19 cellular contexts compared by ENCODE assay signal in the genomic region with DNA sequence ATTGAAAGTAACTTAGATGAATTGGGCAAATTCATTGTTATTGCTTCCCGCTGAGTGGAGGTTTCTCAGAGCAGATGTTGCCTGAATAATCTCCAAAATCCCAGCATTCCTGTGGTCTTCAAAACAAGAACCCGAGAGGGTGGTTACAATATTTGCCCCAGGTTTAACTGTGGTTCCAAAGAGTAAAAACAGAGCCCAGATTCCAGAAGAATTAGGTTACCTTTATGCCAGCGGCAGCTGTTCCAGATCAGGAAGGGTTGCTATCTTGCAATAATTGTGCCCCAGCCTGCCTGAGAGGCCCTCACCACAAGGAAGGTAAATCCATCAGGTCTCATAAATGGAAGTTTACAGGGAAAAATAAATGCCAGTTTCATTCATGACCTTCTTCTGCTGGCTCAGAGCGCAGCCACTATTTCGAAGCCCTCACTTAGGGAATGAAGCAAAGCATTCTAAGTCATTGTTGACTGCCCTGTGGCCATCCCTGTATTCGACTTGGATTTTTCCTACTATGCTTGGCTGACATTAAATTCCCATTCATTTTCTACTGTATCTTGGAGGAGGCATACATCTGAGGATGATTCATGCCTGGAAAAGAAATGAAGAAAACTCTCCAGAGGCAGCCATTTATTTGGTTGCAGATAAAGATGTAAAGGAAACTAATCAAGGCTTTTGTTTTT. TPM values are rescaled to one million over a fixed set of nuclear protein-coding genes. Genes with fewer than 3 reads are reported as not detected.
DNase-seq lines count a peak whose midpoint lies in the region; ATAC-seq and TF ChIP-seq lines count a peak whose summit lies in the region.
"Had no signal": no experiment of that assay in that cellular context is flagged by ENCODE, and none has a peak within 500 bp of the region (broad histone marks: within the 10 kb centered on the region; RNA-seq: fewer than 3 reads in every experiment).

No MANE protein-coding gene starts in this region.

- H3K9me3 Mint-ChIP-seq in MCF 10A (ENCODE audit: unreplicated experiment) = no peaks in the 10 kb centered on the region
- H3K9me3 Mint-ChIP-seq in chondrocyte (ENCODE audit: low read depth) = peaks cover 4% of the 10 kb centered on the region
- H3K9me3 Mint-ChIP-seq: stimulated activated memory B cell treated with anti-CD40 and anti-IgM and Interleukin-4, amounts not matched to agents 10 μg/mL and 1 μg/mL and 100 μg/mL, for 72 hours had no signal

- no peaks in the 10 kb centered on the region for H3K36me3 Mint-ChIP-seq in MCF 10A (ENCODE audit: insufficient read depth, unreplicated experiment)
- no peaks in the 10 kb centered on the region for H3K36me3 Mint-ChIP-seq in chondrocyte (ENCODE audit: low read depth)
- H3K36me3 Mint-ChIP-seq: stimulated activated memory B cell treated with anti-CD40 and anti-IgM and Interleukin-4, amounts not matched to agents 10 μg/mL and 1 μg/mL and 100 μg/mL, for 72 hours had no signal

- no peak overlapping the region for H3K4me3 Mint-ChIP-seq in MCF 10A (ENCODE audit: unreplicated experiment)
- no peak overlapping the region for H3K4me3 Mint-ChIP-seq in chondrocyte (ENCODE audit: unreplicated experiment)
- H3K4me3 Mint-ChIP-seq: stimulated activated memory B cell treated with anti-CD40 and anti-IgM and Interleukin-4, amounts not matched to agents 10 μg/mL and 1 μg/mL and 100 μg/mL, for 72 hours had no signal

- H3K9me3 ChIP-seq in breast epithelium = no peaks in the 10 kb centered on the region
- H3K9me3 ChIP-seq: A549, body of pancreas had no signal

- H3K4me1 Mint-ChIP-seq in MCF 10A (ENCODE audit: insufficient read depth, unreplicated experiment) (peaks cover 13% of the 10 kb centered on the region), chondrocyte (ENCODE audit: low read depth) (peaks cover 46% of the 10 kb centered on the region)
- H3K4me1 Mint-ChIP-seq: stimulated activated memory B cell treated with anti-CD40 and anti-IgM and Interleukin-4, amounts not matched to agents 10 μg/mL and 1 μg/mL and 100 μg/mL, for 72 hours had no signal

- CTCF ChIA-PET in MCF 10A (lab: Yijun Ruan, JAX) = no interaction called here

- H3K27ac ChIP-seq in breast epithelium = peak overlapping the region; percentile 19 to 35
- H3K27ac ChIP-seq: A549, body of pancreas, tibial nerve, VCaP had no signal

- H3K27me3 Mint-ChIP-seq in MCF 10A (ENCODE audit: insufficient read depth, unreplicated experiment) = no peaks in the 10 kb centered on the region
- H3K27me3 Mint-ChIP-seq in chondrocyte (ENCODE audit: low read depth) = no peaks in the 10 kb centered on the region
- H3K27me3 Mint-ChIP-seq: stimulated activated memory B cell treated with anti-CD40 and anti-IgM and Interleukin-4, amounts not matched to agents 10 μg/mL and 1 μg/mL and 100 μg/mL, for 72 hours had no signal

- no peak for ATAC-seq in left lobe of liver
- no peak for ATAC-seq in HG03439 (IDR thresholded peaks at IDR 0.05; ENCODE audit: unreplicated experiment)
- ATAC-seq: A549; body of pancreas; HCT116; Panc1; stimulated activated memory B cell treated with anti-CD40 and anti-IgM and Interleukin-4, amounts not matched to agents 10 μg/mL and 1 μg/mL and 100 μg/mL, for 72 hours had no signal

- intact Hi-C loops in breast epithelium (cut with DNase I; ENCODE audit: low total_unique reads) (no loop called here), MCF 10A (cut with micrococcal nuclease) (no loop called here)

- no peak for TF ChIP-seq CTCF in breast epithelium (IDR thresholded peaks at IDR 0.05)
- TF ChIP-seq CTCF in MCF 10A (IDR thresholded peaks at IDR 0.05; ENCODE audit: unreplicated experiment) = no peak
- no peak for TF ChIP-seq CTCF in chondrocyte (IDR thresholded peaks at IDR 0.05)

- H3K4me3 ChIP-seq in breast epithelium = no peak overlapping the region
- H3K4me3 ChIP-seq: A549, body of pancreas, tibial nerve had no signal

- H3K27ac Mint-ChIP-seq in MCF 10A (ENCODE audit: low read depth, unreplicated experiment) = no peak overlapping the region
- peak overlapping the region; percentile 71 for H3K27ac Mint-ChIP-seq in chondrocyte (ENCODE audit: unreplicated experiment)
- H3K27ac Mint-ChIP-seq: stimulated activated memory B cell treated with anti-CD40 and anti-IgM and Interleukin-4, amounts not matched to agents 10 μg/mL and 1 μg/mL and 100 μg/mL, for 72 hours had no signal

- no peaks in the 10 kb centered on the region for H3K27me3 ChIP-seq in breast epithelium
- H3K27me3 ChIP-seq: body of pancreas, tibial nerve had no signal

- DNase-seq in breast epithelium (ENCODE audit: low spot score in 2 of 2) (peak in 1 of 2 donors; percentile 65), MCF 10A (ENCODE audit: unreplicated experiment) (no peak), chondrocyte (ENCODE audit: low spot score) (no peak), left lobe of liver (ENCODE audit: low spot score) (peak; percentile 6), CD1c-positive myeloid dendritic cell (ENCODE audit: extremely low spot score) (no peak), NCI-H510A (lab: John Stamatoyannopoulos, UW) (no peak), NCI-H1930 (lab: John Stamatoyannopoulos, UW) (no peak)
- DNase-seq: body of pancreas, Calu3, foreskin fibroblast, NCI-H2081 treated with DMSO at 0.1 percent for 48 hours, NCI-H526 treated with DMSO at 0.1 percent for 48 hours had no signal

- H3K36me3 ChIP-seq in breast epithelium = no peaks in the 10 kb centered on the region
- H3K36me3 ChIP-seq: tibial nerve had no signal

- no peak for TF ChIP-seq POLR2A in breast epithelium (IDR thresholded peaks at IDR 0.05)

- no peaks in the 10 kb centered on the region for H3K4me1 ChIP-seq in breast epithelium
- H3K4me1 ChIP-seq: A549, body of pancreas, tibial nerve had no signal

- no TSS peak for BruUV-seq in MCF 10A (replicated peaks; lab: Mats Ljungman, UMichigan)

- POLR2A ChIA-PET in MCF 10A (lab: Yijun Ruan, JAX) = no interaction called here

RNA-seq across cellular contexts. Expression of a gene that starts 54.6 kb away (rescaled TPM):
- total RNA-seq in breast epithelium = under 1 TPM in 2 of 3 donors, not detected in 1; 0.15 to 0.33 TPM
- 0.32 and 0.51 TPM in 2 replicates for total RNA-seq in MCF 10A (2022)
- 0.31 TPM in 1 of 3 replicates, not detected in the others for total RNA-seq in chondrocyte
- total RNA-seq in left lobe of liver = not detected
- total RNA-seq: Calu3 had no signal
